In genomic region chr10:70807566-70807965, GRCh38 we compare ENCODE assay signal across 25 cellular contexts. TPM values are rescaled to one million over a fixed set of nuclear protein-coding genes. Genes with fewer than 3 reads are reported as not detected.
DNase-seq lines count a peak whose midpoint lies in the region; ATAC-seq and TF ChIP-seq lines count a peak whose summit lies in the region.
"Had no signal": no experiment of that assay in that cellular context is flagged by ENCODE, and none has a peak within 500 bp of the region (broad histone marks: within the 10 kb centered on the region; RNA-seq: fewer than 3 reads in every experiment).

No MANE protein-coding gene starts in this region.

- ATAC-seq in GM23338 (no peak), PC-3 (peak; percentile 40)
- ATAC-seq: A549, GM12878 had no signal

- H3K27me3 ChIP-seq in GM23338 (ENCODE audit: insufficient read depth) (no peaks in the 10 kb centered on the region), PC-3 (ENCODE audit: low read length) (no peaks in the 10 kb centered on the region)
- H3K27me3 ChIP-seq: MG63, Peyer's patch had no signal

- H3K36me3 ChIP-seq in GM23338 (ENCODE audit: insufficient read depth): no peaks in the 10 kb centered on the region
- H3K36me3 ChIP-seq in PC-3 (ENCODE audit: low read depth, low read length): no peaks in the 10 kb centered on the region
- H3K36me3 ChIP-seq: MG63, Peyer's patch had no signal

- no peak overlapping the region for H3K9ac ChIP-seq in PC-3 (ENCODE audit: low read length)

- no TSS peak for BruUV-seq in PC-3 (replicated peaks; lab: Mats Ljungman, UMichigan)

- H3K27ac Mint-ChIP-seq in GM23338: no peak overlapping the region

- no peak for TF ChIP-seq CTCF in GM23338 (conservative IDR thresholded peaks at IDR 0.05; ENCODE audit: low read depth in 2 of 2)
- TF ChIP-seq CTCF in PC-3 (conservative IDR thresholded peaks at IDR 0.05; ENCODE audit: low read depth, low read length): no peak
- no peak for TF ChIP-seq CTCF in fibroblast of villous mesenchyme (IDR thresholded peaks at IDR 0.05; ENCODE audit: insufficient read depth, low read depth, low read length)

- peaks cover 9% of the 10 kb centered on the region for H3K27me3 Mint-ChIP-seq in GM23338 (ENCODE audit: insufficient read depth, low read depth, poor library complexity)

- H4K20me1 ChIP-seq in GM23338 (replicated peaks; ENCODE audit: insufficient read depth): no peaks in the 10 kb centered on the region
- no peaks in the 10 kb centered on the region for H4K20me1 ChIP-seq in PC-3 (ENCODE audit: low read length)

- intact Hi-C loops in PC-3 (cut with micrococcal nuclease): no loop called here

- H3K79me2 ChIP-seq in GM23338 (replicated peaks; ENCODE audit: insufficient read depth) (no peaks in the 10 kb centered on the region), PC-3 (ENCODE audit: low read length) (no peaks in the 10 kb centered on the region)

- H3K4me3 Mint-ChIP-seq in GM23338: no peak overlapping the region; the same call in 2 of the 3 replicates

- H3K4me1 Mint-ChIP-seq in GM23338: peaks cover 15% of the 10 kb centered on the region

- no peaks in the 10 kb centered on the region for H3K9me3 ChIP-seq in PC-3 (ENCODE audit: low read length)
- H3K9me3 ChIP-seq: A549, MG63, Peyer's patch had no signal

- DNase-seq in A172 (ENCODE audit: low spot score) (peak; percentile 42), GM23338 (ENCODE audit: low spot score) (no peak), PC-3 (peak; percentile 90), fibroblast of villous mesenchyme (ENCODE audit: low read depth) (peak; percentile 17), COLO668 (lab: John Stamatoyannopoulos, UW; ENCODE audit: unreplicated experiment) (no peak), H4 (ENCODE audit: low spot score) (no peak), 8988T (no peak)
- DNase-seq: GDM1; Karpas-422; MG63; NCI-H1048; NCI-H1417; NCI-H1694; NCI-H2029 treated with DMSO at 0.1 percent for 48 hours; NCI-H446 treated with DMSO at 0.1 percent for 48 hours; NCI-H526; NCI-H82; NK-92 treated with Interleukin-12 subunit alpha and Interleukin-12 subunit beta, amount 100 ng/mL, for 24 hours; Peyer's patch; SHP77 treated with DMSO at 0.1 percent for 48 hours had no signal

- H3K4me1 ChIP-seq in GM23338 (ENCODE audit: insufficient read depth) (peaks cover 13% of the 10 kb centered on the region), PC-3 (ENCODE audit: insufficient read depth, low read length) (peaks cover 65% of the 10 kb centered on the region)
- H3K4me1 ChIP-seq: Peyer's patch had no signal

- H3K4me2 ChIP-seq in GM23338: peak overlapping the region; percentile 49; the same call in 1 of the 2 replicates
- peak overlapping the region; percentile 55 for H3K4me2 ChIP-seq in PC-3 (ENCODE audit: low read length)
- H3K4me2 ChIP-seq: A549 had no signal

- H3K9me3 Mint-ChIP-seq in GM23338: no peaks in the 10 kb centered on the region

- POLR2A ChIA-PET in PC-3 (lab: Charles Lee; ENCODE audit: unreplicated experiment): no interaction called here

- no peak overlapping the region for H2AFZ ChIP-seq in GM23338
- H2AFZ ChIP-seq in PC-3 (ENCODE audit: low read length): no peak overlapping the region

- H3K27ac ChIP-seq in GM23338 (ENCODE audit: low read depth) (no peak overlapping the region), PC-3 (ENCODE audit: low read length) (peak overlapping the region; percentile 45)
- H3K27ac ChIP-seq: A549, C4-2B, Peyer's patch had no signal

- H3K36me3 Mint-ChIP-seq in GM23338 (ENCODE audit: low read depth): no peaks in the 10 kb centered on the region

- H3F3A ChIP-seq in GM23338 (replicated peaks; ENCODE audit: low read depth) (no peaks in the 10 kb centered on the region), PC-3 (ENCODE audit: low read length, unreplicated experiment) (peaks cover 21% of the 10 kb centered on the region)

- peaks cover 15% of the 10 kb centered on the region for H3K9me2 ChIP-seq in GM23338 (ENCODE audit: insufficient read depth)
- H3K9me2 ChIP-seq in PC-3 (replicated peaks; ENCODE audit: low read length): no peaks in the 10 kb centered on the region

- no peak overlapping the region for H3K4me3 ChIP-seq in GM23338
- no peak overlapping the region for H3K4me3 ChIP-seq in PC-3 (ENCODE audit: low read length)
- no peak overlapping the region for H3K4me3 ChIP-seq in fibroblast of villous mesenchyme (ENCODE audit: low read depth, low read length)
- H3K4me3 ChIP-seq: A549, GM12878, MG63, Peyer's patch had no signal

- CTCF ChIA-PET in PC-3 (lab: Charles Lee): no interaction called here

TF ChIP-seq in GM23338, 12 proteins besides CTCF, POLR2A, EP300 and RAD21 (continues in another document):
- TF ChIP-seq POLR2AphosphoS5 (IDR thresholded peaks at IDR 0.05; ENCODE audit: low read depth): no peak
- TF ChIP-seq STAT1 (IDR thresholded peaks at IDR 0.05; ENCODE audit: unreplicated experiment): no peak
- TF ChIP-seq ZNF114 (CRISPR knock-in tag; IDR thresholded peaks at IDR 0.05): no peak
- no peak for TF ChIP-seq CREB1 (CRISPR knock-in tag; IDR thresholded peaks at IDR 0.05; ENCODE audit: low read depth)
- TF ChIP-seq NANOG (IDR thresholded peaks at IDR 0.05; ENCODE audit: borderline replicate concordance): no peak
- no peak for TF ChIP-seq EZH2phosphoT487 (IDR thresholded peaks at IDR 0.05; ENCODE audit: unreplicated experiment)
- TF ChIP-seq ETS1 (IDR thresholded peaks at IDR 0.05): no peak
- no peak for TF ChIP-seq EZH2 (IDR thresholded peaks at IDR 0.05; ENCODE audit: low read depth, unreplicated experiment)

RNA-seq across cellular contexts. Expression of gene SGPL1, which starts 8.2 kb away (rescaled TPM):
- total RNA-seq in A172 (2014; rRNA removed; shearing (Covaris generic)): 25.5 and 26.6 TPM in 2 replicates
- total RNA-seq in GM23338 (2014; rRNA removed; shearing (Covaris generic)): 42.7 and 43.5 TPM in 2 replicates
- polyA plus RNA-seq in GM23338 (2016; fragmentation: Nextera tagmentation; extraction: Ambion mirVana): 10.6 and 12.0 TPM in 2 replicates
- total RNA-seq in PC-3 (2014; rRNA removed): 77.6 and 101 TPM in 2 replicates
- 50.9 and 54.4 TPM in 2 replicates for total RNA-seq in fibroblast of villous mesenchyme
- 29.7 and 36.7 TPM in 2 replicates for total RNA-seq in H4 (2014; rRNA removed; shearing (Covaris generic))

RNA-seq across cellular contexts. Expression of gene TBATA, which starts 22.4 kb away (rescaled TPM):
- not detected in 2 replicates for total RNA-seq in A172 (2014; rRNA removed; shearing (Covaris generic))
- total RNA-seq in GM23338 (2014; rRNA removed; shearing (Covaris generic)): not detected in 2 replicates
- not detected in 2 replicates for polyA plus RNA-seq in GM23338 (2016; fragmentation: Nextera tagmentation; extraction: Ambion mirVana)
- not detected in 2 replicates for total RNA-seq in PC-3 (2014; rRNA removed)
- not detected in 2 replicates for total RNA-seq in fibroblast of villous mesenchyme
- total RNA-seq in H4 (2014; rRNA removed; shearing (Covaris generic)): not detected in 2 replicates
- total RNA-seq: GM12878; HT-29; Peyer's patch; T-helper 1 cell treated with Interleukin-12 subunit alpha and Interleukin-12 subunit beta and Interleukin-4 antibody, amounts not matched to agents 30 ng/mL and 1 ng/mL, for 36 hours had no signal
- polyA plus RNA-seq: A549, GM12878 had no signal

Comparison
In these comparisons a context has a peak if more than half of its experiments do, and no peak if none do; other contexts are left out.
1. DNase-seq: peak in A172 (single experiment), PC-3 (single experiment) and fibroblast of villous mesenchyme (single experiment); none in GM23338 (single experiment), COLO668 (single experiment), H4 (single experiment) and 8988T (single experiment).